In genomic region chr3:149129326-149130123, GRCh38 we compare ENCODE assay signal across 8 cellular contexts. TPM values are rescaled to one million over a fixed set of nuclear protein-coding genes. Genes with fewer than 3 reads are reported as not detected.
A peak's percentile ranks its signal among the peaks of the same experiment; 100 is the strongest.
DNase-seq lines count a peak whose midpoint lies in the region; ATAC-seq and TF ChIP-seq lines count a peak whose summit lies in the region.

Gene HPS3, plus strand, starts transcription at chr3:149129638. Its CDS starts 86 bp downstream, at chr3:149129724.

- peak within 1 kb of the TSS; percentile 29 for H3K9ac ChIP-seq in rectal smooth muscle tissue (ENCODE audit: low read length)

- TF ChIP-seq CTCF in ascending aorta (IDR thresholded peaks at IDR 0.05) (peak in 1 of 3 experiments; percentile 22), vagina (IDR thresholded peaks at IDR 0.05) (peak in 1 of 3 experiments; percentile 24)

- H3K27me3 ChIP-seq in ascending aorta = no peaks in the 10 kb centered on the region
- H3K27me3 ChIP-seq in right cardiac atrium (ENCODE audit: control insufficient read depth, insufficient read depth) = no peaks in the 10 kb centered on the region
- H3K27me3 ChIP-seq in rectal smooth muscle tissue (ENCODE audit: control insufficient read depth, insufficient read depth, low read length) = no peaks in the 10 kb centered on the region
- no peaks in the 10 kb centered on the region for H3K27me3 ChIP-seq in vagina

- DNase-seq in NCI-H1930 (lab: John Stamatoyannopoulos, UW) (peak; percentile 83 to 86), ascending aorta (ENCODE audit: low spot score in 2 of 2) (peak; percentile 76 to 96), right cardiac atrium (peak; percentile 94 to 98 (median 97)), vagina (ENCODE audit: extremely low spot score in 2 of 2) (peak in 1 of 2 donors; percentile 93)

- ATAC-seq in GM18508 (IDR thresholded peaks at IDR 0.05; ENCODE audit: insufficient read depth, unreplicated experiment) (peak; percentile 63), HG02981 (IDR thresholded peaks at IDR 0.05; ENCODE audit: unreplicated experiment) (peak; percentile 91), right cardiac atrium (peak; percentile 99)

- H3K9me3 ChIP-seq in ascending aorta = no peaks in the 10 kb centered on the region
- no peaks in the 10 kb centered on the region for H3K9me3 ChIP-seq in right cardiac atrium (ENCODE audit: control insufficient read depth, low read length)
- H3K9me3 ChIP-seq in vagina = no peaks in the 10 kb centered on the region

- H3K4me1 ChIP-seq in ascending aorta (peaks cover 0 to 12% of the 10 kb centered on the region in 2 donors), right cardiac atrium (ENCODE audit: control insufficient read depth, insufficient read depth, low read length) (no peaks in the 10 kb centered on the region), rectal smooth muscle tissue (ENCODE audit: control insufficient read depth, insufficient read depth, low read length) (peaks cover 4% of the 10 kb centered on the region), vagina (peaks cover 31% of the 10 kb centered on the region)

- H3K27ac ChIP-seq in ascending aorta (peak within 1 kb of the TSS; percentile 87 to 89), right cardiac atrium (ENCODE audit: low read length) (peak within 1 kb of the TSS; percentile 78), rectal smooth muscle tissue (ENCODE audit: low read depth, low read length) (peak within 1 kb of the TSS; percentile 85), vagina (peak within 1 kb of the TSS; percentile 80)

- under 1% methylated on average over 78 of the region's 78 CpGs for WGBS in right cardiac atrium

- H3K36me3 ChIP-seq in ascending aorta = no peaks in the 10 kb centered on the region
- no peaks in the 10 kb centered on the region for H3K36me3 ChIP-seq in rectal smooth muscle tissue (ENCODE audit: control insufficient read depth, insufficient read depth, low read length)
- H3K36me3 ChIP-seq in vagina = no peaks in the 10 kb centered on the region

- peak; percentile 64 to 95 for TF ChIP-seq POLR2A in vagina (IDR thresholded peaks at IDR 0.05)

- H3K4me3 ChIP-seq in ascending aorta (peak within 1 kb of the TSS; percentile 73 to 94), right cardiac atrium (ENCODE audit: low read length) (peak within 1 kb of the TSS; percentile 87), rectal smooth muscle tissue (ENCODE audit: low read length) (peak within 1 kb of the TSS; percentile 90), vagina (peak within 1 kb of the TSS; percentile 78 to 94)

- intact Hi-C loops in T-helper 2 cell treated with Interferon-gamma antibody and Interleukin-4, amounts not matched to agents 100 ng/mL and 5 ng/mL, for 36 hours (cut with micrococcal nuclease) = loop anchor here (1.0 to 10.0 kb wide), 9 partner anchors 17 to 1278 kb away; partner anchors contain the start of genes COMMD2, GYG1, HLTF and RNF13
- intact Hi-C loops in ascending aorta (cut with DNase I) = loop anchor here (1.0 to 10.0 kb wide), 4 partner anchors 43 to 343 kb away; partner anchors contain the start of genes HLTF, TM4SF1 and TM4SF4
- intact Hi-C loops in right cardiac atrium (cut with DNase I) = loop anchor here in 3 of 4 donors (5.0 to 10.0 kb wide), 3 partner anchors 143 to 355 kb away; no protein-coding TSS in a partner anchor
- intact Hi-C loops in vagina (cut with DNase I) = loop anchor here (5.0 kb wide), 1 partner anchor 172 kb away; no protein-coding TSS in a partner anchor

RNA-seq across cellular contexts. Expression of gene HPS3, which starts in this region (rescaled TPM):
- total RNA-seq in T-helper 2 cell treated with Interferon-gamma antibody and Interleukin-4, amounts not matched to agents 100 ng/mL and 5 ng/mL, for 36 hours = 24.0 and 27.0 TPM in 2 replicates
- 18.9 TPM for total RNA-seq in ascending aorta
- 1 to 10 TPM; 7.4 to 9.7 (median 7.8) TPM for total RNA-seq in right cardiac atrium
- polyA plus RNA-seq in right cardiac atrium = 4.1 TPM
- 25.5 TPM for total RNA-seq in vagina
